8 cellular contexts compared by ENCODE assay signal in the genomic region with DNA sequence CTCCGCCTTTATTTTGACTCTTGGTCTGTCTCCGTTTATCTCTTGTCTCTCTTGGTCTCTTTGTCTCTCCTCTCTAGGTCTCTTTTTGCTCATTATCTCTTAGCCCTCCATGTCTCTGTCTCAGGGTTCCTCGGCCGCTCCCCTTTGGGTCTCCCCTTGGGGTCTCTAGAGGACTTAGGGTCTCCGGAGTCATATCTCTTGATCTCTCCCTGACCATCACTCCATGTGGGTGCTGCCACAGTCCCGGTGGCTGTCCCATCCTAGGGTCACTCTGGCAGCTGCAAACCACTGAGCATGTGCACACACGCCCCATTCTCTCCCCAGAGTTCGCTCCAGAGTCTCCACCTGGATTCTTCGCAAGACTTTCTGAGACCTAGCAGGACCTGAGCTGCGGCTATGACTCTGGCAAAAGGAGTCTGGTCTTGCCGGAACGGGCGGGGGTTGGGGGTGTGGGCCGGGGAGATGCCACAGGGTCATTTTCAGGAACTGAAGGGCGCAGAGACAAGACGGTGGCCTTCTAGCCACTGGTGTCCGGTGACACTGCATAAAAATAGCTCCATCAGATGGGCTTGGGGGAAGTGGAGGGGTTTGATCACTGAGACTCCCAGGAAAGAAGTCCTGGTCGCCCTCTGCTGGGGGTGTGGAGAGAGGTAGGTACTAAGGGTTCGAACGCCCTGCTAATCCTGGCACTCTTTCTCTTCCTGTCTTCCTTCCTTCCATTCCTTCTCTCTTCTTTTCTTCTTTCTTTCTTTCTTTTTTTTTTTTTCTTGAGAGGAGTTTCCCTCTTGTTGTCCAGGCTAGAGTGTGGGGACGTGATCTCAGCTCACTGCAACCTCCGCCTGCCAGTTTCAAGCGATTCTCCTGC. TPM values are rescaled to one million over a fixed set of nuclear protein-coding genes. Genes with fewer than 3 reads are reported as not detected.
DNase-seq lines count a peak whose midpoint lies in the region; ATAC-seq lines count a peak whose summit lies in the region.

No MANE protein-coding gene starts in this region.

- DNase-seq in ELR (ENCODE audit: low read depth) = peak; percentile 47
- peak; percentile 38 for DNase-seq in MG63
- DNase-seq in activated T-helper 1 cell treated with anti-CD3 and anti-CD28 coated beads, Interleukin-12 subunit alpha, Interleukin-12 subunit beta, Interleukin-2, Interleukin-4 antibody, amounts not matched to agents 30 ng/mL and 10 ng/mL and 1 ng/mL, durations not matched to agents 14 hours and 24 hours and 36 hours (ENCODE audit: low spot score) = no peak
- peak; percentile 83 for DNase-seq in myocyte (ENCODE audit: low read depth)
- DNase-seq in stimulated activated CD4-positive, alpha-beta T cell treated with anti-CD3 and anti-CD28 coated beads, Interleukin-4, amount 100 ng/mL, for 4 hours = no peak
- no peak for DNase-seq in NCI-H226

- peaks cover 3% of the 10 kb centered on the region for H3K36me3 Mint-ChIP-seq in activated T-helper 1 cell treated with anti-CD3 and anti-CD28 coated beads, Interleukin-12 subunit alpha, Interleukin-12 subunit beta, Interleukin-2, Interleukin-4 antibody, amounts not matched to agents 30 ng/mL and 10 ng/mL and 1 ng/mL, durations not matched to agents 14 hours and 24 hours and 36 hours (ENCODE audit: low read depth)

- H3K36me3 ChIP-seq in MG63 = no peaks in the 10 kb centered on the region

- H3K4me3 ChIP-seq in MG63 = no peak overlapping the region

- H3K9me3 Mint-ChIP-seq in activated T-helper 1 cell treated with anti-CD3 and anti-CD28 coated beads, Interleukin-12 subunit alpha, Interleukin-12 subunit beta, Interleukin-2, Interleukin-4 antibody, amounts not matched to agents 30 ng/mL and 10 ng/mL and 1 ng/mL, durations not matched to agents 14 hours and 24 hours and 36 hours = no peaks in the 10 kb centered on the region

- peaks cover 21% of the 10 kb centered on the region for H3K27me3 ChIP-seq in MG63

- peaks cover 42% of the 10 kb centered on the region for H3K27me3 Mint-ChIP-seq in activated T-helper 1 cell treated with anti-CD3 and anti-CD28 coated beads, Interleukin-12 subunit alpha, Interleukin-12 subunit beta, Interleukin-2, Interleukin-4 antibody, amounts not matched to agents 30 ng/mL and 10 ng/mL and 1 ng/mL, durations not matched to agents 14 hours and 24 hours and 36 hours (ENCODE audit: insufficient read depth)

- ATAC-seq in HG02588 (IDR thresholded peaks at IDR 0.05; ENCODE audit: unreplicated experiment) (no peak), HG02885 (IDR thresholded peaks at IDR 0.05; ENCODE audit: poor library complexity, unreplicated experiment) (no peak)

- no peaks in the 10 kb centered on the region for H3K9me3 ChIP-seq in MG63

- H3K4me3 Mint-ChIP-seq in activated T-helper 1 cell treated with anti-CD3 and anti-CD28 coated beads, Interleukin-12 subunit alpha, Interleukin-12 subunit beta, Interleukin-2, Interleukin-4 antibody, amounts not matched to agents 30 ng/mL and 10 ng/mL and 1 ng/mL, durations not matched to agents 14 hours and 24 hours and 36 hours = peak overlapping the region; percentile 42

- peaks cover 10% of the 10 kb centered on the region for H3K4me1 Mint-ChIP-seq in activated T-helper 1 cell treated with anti-CD3 and anti-CD28 coated beads, Interleukin-12 subunit alpha, Interleukin-12 subunit beta, Interleukin-2, Interleukin-4 antibody, amounts not matched to agents 30 ng/mL and 10 ng/mL and 1 ng/mL, durations not matched to agents 14 hours and 24 hours and 36 hours (ENCODE audit: low read depth)

- no peak overlapping the region for H3K27ac Mint-ChIP-seq in activated T-helper 1 cell treated with anti-CD3 and anti-CD28 coated beads, Interleukin-12 subunit alpha, Interleukin-12 subunit beta, Interleukin-2, Interleukin-4 antibody, amounts not matched to agents 30 ng/mL and 10 ng/mL and 1 ng/mL, durations not matched to agents 14 hours and 24 hours and 36 hours

- intact Hi-C loops in activated T-helper 1 cell treated with anti-CD3 and anti-CD28 coated beads, Interleukin-12 subunit alpha, Interleukin-12 subunit beta, Interleukin-2, Interleukin-4 antibody, amounts not matched to agents 30 ng/mL and 10 ng/mL and 1 ng/mL, durations not matched to agents 14 hours and 24 hours and 36 hours (cut with micrococcal nuclease) = no loop called here

RNA-seq across cellular contexts. Expression of a gene that starts 1.2 kb away (rescaled TPM):
- not detected in 2 replicates for total RNA-seq in MG63 (2014; rRNA removed; shearing (Covaris generic); ENCODE audit: low replicate concordance)
- total RNA-seq in activated T-helper 1 cell treated with anti-CD3 and anti-CD28 coated beads, Interleukin-12 subunit alpha, Interleukin-12 subunit beta, Interleukin-2, Interleukin-4 antibody, amounts not matched to agents 30 ng/mL and 10 ng/mL and 1 ng/mL, durations not matched to agents 14 hours and 24 hours and 36 hours = not detected in 2 replicates
- 0.21 and 1.3 TPM in 2 replicates for total RNA-seq in myocyte
- polyA plus RNA-seq in myocyte (2012) = 1.2 TPM

RNA-seq across cellular contexts. Expression of a gene that starts 9.1 kb away (rescaled TPM):
- total RNA-seq in MG63 (2014; rRNA removed; shearing (Covaris generic); ENCODE audit: low replicate concordance) = not detected in 2 replicates
- total RNA-seq in activated T-helper 1 cell treated with anti-CD3 and anti-CD28 coated beads, Interleukin-12 subunit alpha, Interleukin-12 subunit beta, Interleukin-2, Interleukin-4 antibody, amounts not matched to agents 30 ng/mL and 10 ng/mL and 1 ng/mL, durations not matched to agents 14 hours and 24 hours and 36 hours = not detected in 2 replicates
- total RNA-seq in myocyte = not detected in 2 replicates
- 1.6 TPM for polyA plus RNA-seq in myocyte (2012)

RNA-seq across cellular contexts. Expression of a gene that starts 11.5 kb away (rescaled TPM):
- 172 and 247 TPM in 2 replicates for total RNA-seq in MG63 (2014; rRNA removed; shearing (Covaris generic); ENCODE audit: low replicate concordance)
- total RNA-seq in activated T-helper 1 cell treated with anti-CD3 and anti-CD28 coated beads, Interleukin-12 subunit alpha, Interleukin-12 subunit beta, Interleukin-2, Interleukin-4 antibody, amounts not matched to agents 30 ng/mL and 10 ng/mL and 1 ng/mL, durations not matched to agents 14 hours and 24 hours and 36 hours = 259 and 272 TPM in 2 replicates
- 312 and 331 TPM in 2 replicates for total RNA-seq in myocyte
- polyA plus RNA-seq in myocyte (2012) = 233 TPM

RNA-seq across cellular contexts. Expression of a gene that starts 16.2 kb away (rescaled TPM):
- not detected in 2 replicates for total RNA-seq in MG63 (2014; rRNA removed; shearing (Covaris generic); ENCODE audit: low replicate concordance)
- total RNA-seq in activated T-helper 1 cell treated with anti-CD3 and anti-CD28 coated beads, Interleukin-12 subunit alpha, Interleukin-12 subunit beta, Interleukin-2, Interleukin-4 antibody, amounts not matched to agents 30 ng/mL and 10 ng/mL and 1 ng/mL, durations not matched to agents 14 hours and 24 hours and 36 hours = not detected in 2 replicates
- 0.29 TPM in 1 of 2 replicates, not detected in the other for total RNA-seq in myocyte
- 1.9 TPM for polyA plus RNA-seq in myocyte (2012)

RNA-seq across cellular contexts. Expression of a gene that starts 24.8 kb away (rescaled TPM):
- total RNA-seq in MG63 (2014; rRNA removed; shearing (Covaris generic); ENCODE audit: low replicate concordance) = not detected in 2 replicates
- total RNA-seq in activated T-helper 1 cell treated with anti-CD3 and anti-CD28 coated beads, Interleukin-12 subunit alpha, Interleukin-12 subunit beta, Interleukin-2, Interleukin-4 antibody, amounts not matched to agents 30 ng/mL and 10 ng/mL and 1 ng/mL, durations not matched to agents 14 hours and 24 hours and 36 hours = not detected in 2 replicates
- not detected in 2 replicates for total RNA-seq in myocyte
- polyA plus RNA-seq in myocyte (2012) = 1.3 TPM

Comparison
In these comparisons a context has a peak if more than half of its experiments do, and no peak if none do; other contexts are left out.
1. DNase-seq: peak in ELR (single experiment), MG63 (single experiment) and myocyte (single experiment); none in activated T-helper 1 cell treated with anti-CD3 and anti-CD28 coated beads, Interleukin-12 subunit alpha, Interleukin-12 subunit beta, Interleukin-2, Interleukin-4 antibody, amounts not matched to agents 30 ng/mL and 10 ng/mL and 1 ng/mL, durations not matched to agents 14 hours and 24 hours and 36 hours (single experiment), stimulated activated CD4-positive, alpha-beta T cell treated with anti-CD3 and anti-CD28 coated beads, Interleukin-4, amount 100 ng/mL, for 4 hours (0 of 2) and NCI-H226 (single experiment).